ENCODE assay signal across 11 cellular contexts in the genomic region with DNA sequence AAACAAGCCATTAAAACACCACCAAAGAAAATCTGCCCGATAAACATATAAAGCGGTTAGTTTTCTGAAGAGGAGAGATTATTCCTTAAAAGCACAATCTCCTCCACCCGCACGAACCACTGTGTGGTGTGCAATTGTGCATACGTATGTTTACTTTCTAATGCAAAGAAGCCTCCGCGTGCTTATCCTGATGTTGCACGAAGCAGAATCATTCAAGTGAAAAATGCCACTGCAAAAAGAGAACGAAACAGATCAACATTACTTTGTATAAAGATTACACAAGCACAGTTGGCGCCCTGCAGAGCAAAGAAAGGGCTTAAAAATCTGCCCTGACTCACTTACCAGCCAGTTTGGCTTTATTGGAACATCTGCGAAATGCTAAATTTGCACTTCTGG.
DNase-seq lines count a peak whose midpoint lies in the region; ATAC-seq and TF ChIP-seq lines count a peak whose summit lies in the region.
"Had no signal": no experiment of that assay in that cellular context is flagged by ENCODE, and none has a peak within 500 bp of the region (broad histone marks: within the 10 kb centered on the region; RNA-seq: fewer than 3 reads in every experiment).

No MANE protein-coding gene starts in this region.

- WGBS in heart right ventricle, 2 donors, result 68 to 72% methylated on average over 11 of the region's 11 CpGs
- 12% methylated on average over 11 of the region's 11 CpGs for WGBS in right lobe of liver (ENCODE audit: insufficient coverage, low coverage, low lambda C conversion rate, missing lambda C conversion rate)

- H3K9me3 Mint-ChIP-seq in activated CD8-positive, alpha-beta memory T cell treated with anti-CD3 and anti-CD28 coated beads, Interleukin-2, amount 10 ng/mL, durations not matched to agents 7 days and 5 days (ENCODE audit: low read depth), result no peaks in the 10 kb centered on the region
- H3K9me3 Mint-ChIP-seq: naive B cell had no signal

- no peaks in the 10 kb centered on the region for H3K36me3 Mint-ChIP-seq in activated CD8-positive, alpha-beta memory T cell treated with anti-CD3 and anti-CD28 coated beads, Interleukin-2, amount 10 ng/mL, durations not matched to agents 7 days and 5 days
- H3K36me3 Mint-ChIP-seq: naive B cell had no signal

- peak overlapping the region in 5 of 10 donors; percentile 11 to 30 (median 25) for H3K4me3 ChIP-seq in heart right ventricle
- H3K4me3 ChIP-seq in right atrium auricular region, result no peak overlapping the region
- peak overlapping the region in 2 of 3 donors; percentile 43 to 52 for H3K4me3 ChIP-seq in right lobe of liver
- no peak overlapping the region for H3K4me3 ChIP-seq in uterus

- H3K27me3 ChIP-seq in heart right ventricle (peaks cover 0 to 14% (median 0%) of the 10 kb centered on the region in 7 donors), right atrium auricular region (no peaks in the 10 kb centered on the region), right lobe of liver (no peaks in the 10 kb centered on the region), uterus (no peaks in the 10 kb centered on the region)

- CTCF ChIA-PET in activated CD8-positive, alpha-beta memory T cell treated with anti-CD3 and anti-CD28 coated beads, Interleukin-2, amount 10 ng/mL, durations not matched to agents 7 days and 5 days (lab: Charles Lee), result no interaction called here

- TF ChIP-seq CTCF in heart right ventricle (IDR thresholded peaks at IDR 0.05) (no peak), right atrium auricular region (IDR thresholded peaks at IDR 0.05) (no peak), VCaP (conservative IDR thresholded peaks at IDR 0.05) (no peak), right lobe of liver (IDR thresholded peaks at IDR 0.05) (no peak), uterus (IDR thresholded peaks at IDR 0.05) (no peak)

- peaks cover 63% of the 10 kb centered on the region for H3K27me3 Mint-ChIP-seq in activated CD8-positive, alpha-beta memory T cell treated with anti-CD3 and anti-CD28 coated beads, Interleukin-2, amount 10 ng/mL, durations not matched to agents 7 days and 5 days

- H3K27ac Mint-ChIP-seq in activated CD8-positive, alpha-beta memory T cell treated with anti-CD3 and anti-CD28 coated beads, Interleukin-2, amount 10 ng/mL, durations not matched to agents 7 days and 5 days, result no peak overlapping the region
- H3K27ac Mint-ChIP-seq: naive B cell had no signal

- no peak for ATAC-seq in heart right ventricle
- peak; percentile 78 to 81 (median 78) for ATAC-seq in right lobe of liver
- no peak for ATAC-seq in HG02623 (IDR thresholded peaks at IDR 0.05; ENCODE audit: unreplicated experiment)
- no peak for ATAC-seq in activated CD8-positive, alpha-beta memory T cell treated with anti-CD3 and anti-CD28 coated beads, Interleukin-2, amount 10 ng/mL, durations not matched to agents 7 days and 5 days

- peaks cover 2% of the 10 kb centered on the region for H3K4me1 Mint-ChIP-seq in activated CD8-positive, alpha-beta memory T cell treated with anti-CD3 and anti-CD28 coated beads, Interleukin-2, amount 10 ng/mL, durations not matched to agents 7 days and 5 days

- H3K9me3 ChIP-seq in heart right ventricle (no peaks in the 10 kb centered on the region), right atrium auricular region (no peaks in the 10 kb centered on the region), right lobe of liver (no peaks in the 10 kb centered on the region), uterus (no peaks in the 10 kb centered on the region)

- H3K36me3 ChIP-seq in heart right ventricle (no peaks in the 10 kb centered on the region), right atrium auricular region (no peaks in the 10 kb centered on the region), right lobe of liver (no peaks in the 10 kb centered on the region), uterus (no peaks in the 10 kb centered on the region)

- H3K27ac ChIP-seq in heart right ventricle (peak overlapping the region in 8 of 10 donors; percentile 29 to 80 (median 58)), right atrium auricular region (no peak overlapping the region), VCaP (peak overlapping the region; percentile 30; the same call in 1 of the 2 replicates), right lobe of liver (peak overlapping the region in 2 of 3 donors; percentile 75 to 79), uterus (peak overlapping the region; percentile 19 to 50)

- no peak overlapping the region for H3K4me3 Mint-ChIP-seq in activated CD8-positive, alpha-beta memory T cell treated with anti-CD3 and anti-CD28 coated beads, Interleukin-2, amount 10 ng/mL, durations not matched to agents 7 days and 5 days
- H3K4me3 Mint-ChIP-seq: naive B cell had no signal

- intact Hi-C loops in heart right ventricle (cut with DNase I) (loop anchor here in 1 of 10 donors (10.0 kb wide), 1 partner anchor 208 kb away; no protein-coding TSS in a partner anchor), right lobe of liver (cut with DNase I) (no loop called here), uterus (cut with DNase I; ENCODE audit: low total_unique reads) (no loop called here)

- no peak for TF ChIP-seq POLR2A in right lobe of liver (IDR thresholded peaks at IDR 0.05)
- TF ChIP-seq POLR2A in uterus (IDR thresholded peaks at IDR 0.05), result no peak

- peaks cover 3 to 32% (median 15%) of the 10 kb centered on the region in 9 donors for H3K4me1 ChIP-seq in heart right ventricle
- no peaks in the 10 kb centered on the region for H3K4me1 ChIP-seq in right atrium auricular region
- peaks cover 0 to 5% (median 0%) of the 10 kb centered on the region in 4 donors for H3K4me1 ChIP-seq in right lobe of liver
- H3K4me1 ChIP-seq in uterus, result no peaks in the 10 kb centered on the region

- no peak for DNase-seq in heart right ventricle
- no peak for DNase-seq in right atrium auricular region (ENCODE audit: low spot score)
- no peak for DNase-seq in right lobe of liver
- no peak for DNase-seq in uterus
- no peak for DNase-seq in activated CD8-positive, alpha-beta memory T cell treated with anti-CD3 and anti-CD28 coated beads, Interleukin-2, amount 10 ng/mL, durations not matched to agents 7 days and 5 days
- no peak for DNase-seq in HUDEP-2 (lab: John Stamatoyannopoulos, UW; ENCODE audit: unreplicated experiment in 76 of 76)
- DNase-seq: activated CD8-positive, alpha-beta memory T cell treated with anti-CD3 and anti-CD28 coated beads for 24 hours; C1 segment of cervical spinal cord; naive B cell had no signal

Comparison
In these comparisons a context has a peak if more than half of its experiments do, and no peak if none do; other contexts are left out.
1. H3K27ac ChIP-seq: peak in heart right ventricle (8 of 10), VCaP (single experiment), right lobe of liver (2 of 3) and uterus (2 of 2); none in right atrium auricular region (0 of 2).
2. ATAC-seq: peak in right lobe of liver (4 of 4); none in heart right ventricle (0 of 8), HG02623 (single experiment) and activated CD8-positive, alpha-beta memory T cell treated with anti-CD3 and anti-CD28 coated beads, Interleukin-2, amount 10 ng/mL, durations not matched to agents 7 days and 5 days (single experiment).
3. H3K4me3 ChIP-seq: peak in right lobe of liver (2 of 3); none in right atrium auricular region (0 of 2) and uterus (0 of 2).